Comparison of ENCODE assay signal across 8 cellular contexts in the genomic region with DNA sequence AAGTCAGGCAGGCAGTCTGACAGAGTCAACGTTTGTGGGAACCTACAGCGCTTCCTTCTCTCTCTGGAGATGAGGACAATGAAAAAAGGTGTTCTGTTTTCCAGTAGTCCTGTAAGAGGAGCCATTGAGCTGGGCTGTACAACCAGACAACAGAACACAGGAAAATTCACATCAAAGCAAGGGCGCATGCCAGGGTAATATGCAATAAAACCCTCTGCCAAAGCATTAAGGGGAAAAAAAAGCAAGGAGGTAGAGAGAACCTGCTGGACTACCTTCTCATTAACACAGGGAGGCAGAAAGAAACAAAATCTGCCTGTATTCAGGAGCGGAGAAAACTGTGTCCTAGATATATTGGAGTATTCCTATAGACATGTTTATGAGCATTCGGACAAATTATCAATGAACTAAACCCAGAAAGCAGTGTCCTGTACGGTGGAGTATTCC. TPM values are rescaled to one million over a fixed set of nuclear protein-coding genes. Genes with fewer than 3 reads are reported as not detected.
A peak's percentile ranks its signal among the peaks of the same experiment; 100 is the strongest.
DNase-seq lines count a peak whose midpoint lies in the region; ATAC-seq and TF ChIP-seq lines count a peak whose summit lies in the region.

No MANE protein-coding gene starts in this region.

- no peaks in the 10 kb centered on the region for H3K27me3 ChIP-seq in muscle layer of duodenum (ENCODE audit: low read depth, low read length)

- H3K36me3 ChIP-seq in muscle layer of duodenum (ENCODE audit: control insufficient read depth in 1 of 2, insufficient read depth in 2 of 2, low read length in 2 of 2) = no peaks in the 10 kb centered on the region

- H3K4me3 ChIP-seq in epithelial cell of esophagus (ENCODE audit: low read length) = peak overlapping the region; percentile 63
- peak overlapping the region; percentile 66 to 86 for H3K4me3 ChIP-seq in muscle layer of duodenum (ENCODE audit: low read depth in 1 of 2, low read length in 2 of 2)

- peak overlapping the region; percentile 34 for H3K27ac ChIP-seq in muscle layer of duodenum (ENCODE audit: low read length)

- peaks cover 6 to 8% of the 10 kb centered on the region in 2 donors for H3K4me1 ChIP-seq in muscle layer of duodenum (ENCODE audit: control insufficient read depth in 1 of 2, insufficient read depth in 2 of 2, low read length in 2 of 2)

- H3K4me1 Mint-ChIP-seq in T-cell = peaks cover 34 to 42% (median 41%) of the 10 kb centered on the region in 3 donors

- peak overlapping the region; percentile 30 to 31 for H3K27ac Mint-ChIP-seq in T-cell

- TF ChIP-seq CTCF in GM10266 (IDR thresholded peaks at IDR 0.05; ENCODE audit: control insufficient read depth, insufficient read depth, low read depth, missing control alignments) (peak; percentile 48), epithelial cell of esophagus (IDR thresholded peaks at IDR 0.05; ENCODE audit: insufficient read depth, low read depth, low read length, missing control alignments) (peak; percentile 92)

- CTCF ChIA-PET in T-cell (lab: Charles Lee) = interaction anchor here (0.5 to 0.6 kb wide), 4 partner anchors 68 to 1939 kb away, joined by 3 to 6 read pairs (median 3); no protein-coding TSS in a partner anchor

- H3K36me3 Mint-ChIP-seq in T-cell = peaks cover 15% of the 10 kb centered on the region

- H3K9me3 ChIP-seq in muscle layer of duodenum (ENCODE audit: control insufficient read depth in 1 of 2, low read length in 2 of 2) = no peaks in the 10 kb centered on the region

- H3K4me3 Mint-ChIP-seq in T-cell = peak overlapping the region; percentile 65 to 79 (median 73)

- POLR2A ChIA-PET in T-cell (lab: Charles Lee) = no interaction called here

- no peaks in the 10 kb centered on the region for H3K9me3 Mint-ChIP-seq in T-cell

- ATAC-seq in T-cell (replicated peaks in 1 of 4) (peak; percentile 14 to 31 (median 28)), HG03457 (IDR thresholded peaks at IDR 0.05; ENCODE audit: unreplicated experiment) (no peak)

- DNase-seq in AG08395 (ENCODE audit: low spot score) = peak; percentile 63
- no peak for DNase-seq in GM10266 (ENCODE audit: extremely low spot score)
- peak; percentile 70 for DNase-seq in NCI-H1694 (lab: John Stamatoyannopoulos, UW)
- peak in 7 of 34 experiments; percentile 6 to 28 (median 19) for DNase-seq in T-cell
- peak; percentile 93 for DNase-seq in epithelial cell of esophagus (ENCODE audit: low read depth)
- DNase-seq in effector CD4-positive, alpha-beta T cell = no peak

- H3K27me3 Mint-ChIP-seq in T-cell = no peaks in the 10 kb centered on the region

RNA-seq across cellular contexts. Expression of gene RNF24, which starts 1.3 kb away (rescaled TPM):
- total RNA-seq in T-cell = 10 to 100 TPM in 4 of 5 donors, 1 to 10 TPM in 1; 6.9 to 31.7 (median 23.7) TPM

Comparison
In these comparisons a context has a peak if more than half of its experiments do, and no peak if none do; other contexts are left out.
1. DNase-seq: peak in AG08395 (single experiment), NCI-H1694 (single experiment) and epithelial cell of esophagus (single experiment); none in GM10266 (single experiment) and effector CD4-positive, alpha-beta T cell (single experiment).